ENCODE assay signal across 8 cellular contexts in the genomic region with DNA sequence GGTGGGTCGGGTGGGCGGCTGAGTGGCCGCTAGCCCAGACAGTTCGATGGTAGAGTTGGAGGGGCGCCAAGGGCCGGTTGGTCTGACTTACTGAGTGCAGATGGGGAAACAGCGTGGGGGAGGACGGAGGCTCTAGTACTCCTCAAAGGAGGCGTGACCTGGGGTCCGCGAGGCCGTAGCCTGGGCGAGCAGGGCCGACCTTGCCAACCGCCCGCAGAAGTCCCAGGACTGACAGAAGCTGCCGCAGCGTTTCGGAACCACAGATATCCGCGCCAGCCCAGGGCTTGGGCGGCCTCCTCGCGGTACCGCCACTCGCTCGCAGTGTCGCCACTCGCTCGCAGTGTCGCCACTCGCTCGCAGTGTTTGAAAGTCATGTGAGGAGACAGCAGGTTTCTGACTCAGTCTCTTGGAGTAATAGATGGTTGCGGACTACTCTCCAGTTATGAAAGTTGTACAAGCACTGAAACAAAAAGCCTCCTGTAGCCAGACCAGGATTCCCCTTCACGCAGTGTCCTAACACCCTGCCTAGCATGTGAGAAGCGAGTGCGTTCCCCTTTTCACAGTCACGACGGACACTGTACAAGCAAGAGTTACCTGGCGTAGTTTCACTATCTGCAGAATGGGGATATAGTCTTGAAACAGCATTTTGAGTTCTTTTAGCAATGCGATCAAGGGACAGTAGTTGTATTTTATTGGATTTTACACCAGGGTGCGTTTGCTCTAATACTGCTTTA. TPM values are rescaled to one million over a fixed set of nuclear protein-coding genes. Genes with fewer than 3 reads are reported as not detected.
DNase-seq lines count a peak whose midpoint lies in the region; ATAC-seq and TF ChIP-seq lines count a peak whose summit lies in the region.

No MANE protein-coding gene starts in this region.

- H3K9me3 ChIP-seq in gastroesophageal sphincter (no peaks in the 10 kb centered on the region), neuronal stem cell (replicated peaks in 1 of 2; ENCODE audit: control insufficient read depth in 2 of 2, insufficient read depth in 1 of 2, low read depth in 1 of 2, low read length in 2 of 2) (no peaks in the 10 kb centered on the region), suprapubic skin (no peaks in the 10 kb centered on the region)

- H3K4me2 ChIP-seq in neuronal stem cell (ENCODE audit: insufficient read depth, low read length, poor library complexity, severe bottlenecking) = peak overlapping the region; percentile 83

- peak overlapping the region; percentile 92 for H2AFZ ChIP-seq in neuronal stem cell (ENCODE audit: low read length)

- peak; percentile 55 for ATAC-seq in GM19467 (IDR thresholded peaks at IDR 0.05; ENCODE audit: unreplicated experiment)
- ATAC-seq in HG03575 (IDR thresholded peaks at IDR 0.05; ENCODE audit: extremely low read depth, insufficient number of reproducible peaks, low FRiP score, unreplicated experiment) = peak; percentile 32
- peak; percentile 81 for ATAC-seq in gastroesophageal sphincter

- H2BK15ac ChIP-seq in neuronal stem cell (ENCODE audit: low read length) = peak overlapping the region; percentile 99

- H2BK120ac ChIP-seq in neuronal stem cell (ENCODE audit: low read depth, low read length) = peak overlapping the region; percentile 78

- H3K4ac ChIP-seq in neuronal stem cell (ENCODE audit: low read length) = no peak overlapping the region

- H3K23ac ChIP-seq in neuronal stem cell (ENCODE audit: low read depth, low read length, poor library complexity) = peak overlapping the region; percentile 65

- H3K4me3 ChIP-seq in gastroesophageal sphincter (peak overlapping the region; percentile 49 to 70), neuronal stem cell (ENCODE audit: low read length in 2 of 2) (peak overlapping the region; percentile 69 to 98), suprapubic skin (peak overlapping the region; percentile 94)

- H3K79me1 ChIP-seq in neuronal stem cell (ENCODE audit: low read depth, low read length) = no peaks in the 10 kb centered on the region

- TF ChIP-seq POLR2A in gastroesophageal sphincter (IDR thresholded peaks at IDR 0.05) = peak in 1 of 2 donors; percentile 8
- TF ChIP-seq POLR2A in suprapubic skin (IDR thresholded peaks at IDR 0.05) = peak in 1 of 2 donors; percentile 52

- peak overlapping the region; percentile 89 for H3K9ac ChIP-seq in neuronal stem cell (ENCODE audit: low read depth, low read length, poor library complexity)

- peak overlapping the region; percentile 93 for H3K18ac ChIP-seq in neuronal stem cell (ENCODE audit: low read length)

- H2BK12ac ChIP-seq in neuronal stem cell (ENCODE audit: low read length) = no peak overlapping the region

- H3K27ac ChIP-seq in gastroesophageal sphincter (peak overlapping the region in 3 of 4 donors; percentile 72 to 85 (median 73)), neuronal stem cell (replicated peaks; ENCODE audit: low read length) (peak overlapping the region; percentile 9), suprapubic skin (peak overlapping the region; percentile 79)

- H3K27me3 ChIP-seq in gastroesophageal sphincter (peaks cover 33% of the 10 kb centered on the region), neuronal stem cell (ENCODE audit: control insufficient read depth in 3 of 3, insufficient read depth in 3 of 3, low read depth in 1 of 3, low read length in 3 of 3) (peaks cover 0 to 11% (median 8%) of the 10 kb centered on the region in 3 experiments), suprapubic skin (peaks cover 32% of the 10 kb centered on the region)

- H3K36me3 ChIP-seq in gastroesophageal sphincter (no peaks in the 10 kb centered on the region), neuronal stem cell (replicated peaks in 1 of 2; ENCODE audit: control insufficient read depth in 2 of 2, insufficient read depth in 2 of 2, low read length in 2 of 2) (no peaks in the 10 kb centered on the region), suprapubic skin (no peaks in the 10 kb centered on the region)

- H3K14ac ChIP-seq in neuronal stem cell (ENCODE audit: low read length) = peak overlapping the region; percentile 51

- H4K91ac ChIP-seq in neuronal stem cell (ENCODE audit: low read depth, low read length, poor library complexity) = no peak overlapping the region

- peak overlapping the region; percentile 86 for H2AK5ac ChIP-seq in neuronal stem cell (ENCODE audit: low read depth, low read length)

- peak overlapping the region; percentile 32 for H2BK5ac ChIP-seq in neuronal stem cell (ENCODE audit: low read length)

- H3K4me1 ChIP-seq in gastroesophageal sphincter (peaks cover 0 to 24% (median 0%) of the 10 kb centered on the region in 3 donors), neuronal stem cell (ENCODE audit: control insufficient read depth in 2 of 2, insufficient read depth in 1 of 2, low read depth in 1 of 2, low read length in 2 of 2) (peaks cover 4 to 6% of the 10 kb centered on the region in 2 donors), suprapubic skin (peaks cover 19% of the 10 kb centered on the region)

- TF ChIP-seq EP300 in gastroesophageal sphincter (IDR thresholded peaks at IDR 0.05) (no peak), suprapubic skin (IDR thresholded peaks at IDR 0.05) (no peak)

- no peak overlapping the region for H4K8ac ChIP-seq in neuronal stem cell (ENCODE audit: low read depth, low read length)

- WGBS in gastroesophageal sphincter (ENCODE audit: low coverage in 1 of 2), 2 donors = 4 to 6% methylated on average over 17 to 26 of the region's 42 CpGs
- WGBS in neuronal stem cell (ENCODE audit: extremely low coverage in 2 of 2, insufficient read length in 2 of 2, insufficient replicate concordance in 1 of 2), 2 donors = no CpG with 5 or more reads among the region's 42 CpGs
- 3% methylated on average over 8 of the region's 42 CpGs for WGBS in suprapubic skin

- TF ChIP-seq CTCF in gastroesophageal sphincter (IDR thresholded peaks at IDR 0.05) = peak in 1 of 4 experiments; percentile 31
- no peak for TF ChIP-seq CTCF in suprapubic skin (IDR thresholded peaks at IDR 0.05)

- DNase-seq in COLO668 (lab: John Stamatoyannopoulos, UW; ENCODE audit: unreplicated experiment) (peak; percentile 65), RPMI8226 (peak; percentile 62), activated gamma-delta T cell (lab: John Stamatoyannopoulos, UW) (peak; percentile 23), neuronal stem cell (ENCODE audit: low spot score) (peak; percentile 55), suprapubic skin (ENCODE audit: low spot score in 2 of 2) (peak; percentile 87 to 89)

RNA-seq across cellular contexts. Expression of a gene that starts 0.7 kb away (rescaled TPM):
- total RNA-seq in gastroesophageal sphincter (10 to 100 TPM in 1 of 4 donors, 1 to 10 TPM in 3; 8.6 to 11.3 (median 9.3) TPM), suprapubic skin (10 to 100 TPM in 2 of 4 donors, 1 to 10 TPM in 2; 7.4 to 12.5 (median 9.7) TPM)
- polyA plus RNA-seq in neuronal stem cell (2013, experiment 1 of 2) = 21.1 TPM
- 23.3 TPM for polyA plus RNA-seq in neuronal stem cell (2013, experiment 2 of 2)

RNA-seq across cellular contexts. Expression of a gene that starts 32.8 kb away (rescaled TPM):
- total RNA-seq in gastroesophageal sphincter = not detected
- polyA plus RNA-seq in neuronal stem cell (2013, experiment 1 of 2) = 3.0 TPM
- polyA plus RNA-seq in neuronal stem cell (2013, experiment 2 of 2) = 2.9 TPM
- not detected for total RNA-seq in suprapubic skin

Comparison
In these comparisons a context has a peak if more than half of its experiments do, and no peak if none do; other contexts are left out.
1. Peak in every context shown above with its lines: DNase-seq, ATAC-seq, H3K4me3 ChIP-seq and H3K27ac ChIP-seq.
2. DNase-seq: peak in every context shown above with its lines; median percentile 88 in suprapubic skin; 65 in COLO668; 62 in RPMI8226; 55 in neuronal stem cell; 23 in activated gamma-delta T cell.
3. H3K27ac ChIP-seq: peak in every context shown above with its lines; median percentile 79 in suprapubic skin; 73 in gastroesophageal sphincter; 9 in neuronal stem cell.